ENCODE assay signal across 29 cellular contexts in genomic region chr2:237598468-237599208, GRCh38. TPM values are rescaled to one million over a fixed set of nuclear protein-coding genes. Genes with fewer than 3 reads are reported as not detected.
DNase-seq lines count a peak whose midpoint lies in the region; ATAC-seq and TF ChIP-seq lines count a peak whose summit lies in the region.
"Had no signal": no experiment of that assay in that cellular context is flagged by ENCODE, and none has a peak within 500 bp of the region (broad histone marks: within the 10 kb centered on the region; RNA-seq: fewer than 3 reads in every experiment).

No MANE protein-coding gene starts in this region.

- H3K4me1 Mint-ChIP-seq in CD8-positive, alpha-beta T cell (ENCODE audit: low read depth) = peaks cover 20% of the 10 kb centered on the region
- H3K4me1 Mint-ChIP-seq in effector memory CD8-positive, alpha-beta T cell (ENCODE audit: low read depth in 2 of 2) = peaks cover 11 to 18% of the 10 kb centered on the region in 2 donors

- in situ Hi-C loops in KBM-7 (cut with MboI; ENCODE audit: low pct_unique_long_range_greater_than_20kb, low sequenced_read_pairs) = loop anchor here (10.0 kb wide), 1 partner anchor 146 kb away; no protein-coding TSS in a partner anchor
- in situ Hi-C loops in HAP-1 (cut with MboI; ENCODE audit: low sequenced_read_pairs) = no loop called here

- H3K4me3 ChIP-seq in CD8-positive, alpha-beta T cell (ENCODE audit: low read depth, low read length) = no peak overlapping the region
- H3K4me3 ChIP-seq in osteoblast (ENCODE audit: insufficient read depth, low read length) = no peak overlapping the region
- H3K4me3 ChIP-seq in HAP-1 = no peak overlapping the region
- H3K4me3 ChIP-seq: lung, transverse colon had no signal

- no peaks in the 10 kb centered on the region for H4K20me1 ChIP-seq in osteoblast (ENCODE audit: insufficient read depth, low read length)

- H3K36me3 Mint-ChIP-seq in CD8-positive, alpha-beta T cell = no peaks in the 10 kb centered on the region
- peaks cover 7% of the 10 kb centered on the region for H3K36me3 Mint-ChIP-seq in effector memory CD8-positive, alpha-beta T cell (ENCODE audit: insufficient read depth)
- H3K36me3 Mint-ChIP-seq: activated CD8-positive, alpha-beta memory T cell treated with anti-CD3 and anti-CD28 coated beads, Interleukin-2, amount 10 ng/mL, durations not matched to agents 7 days and 5 days had no signal

- no peaks in the 10 kb centered on the region for H3K79me2 ChIP-seq in osteoblast (ENCODE audit: insufficient read depth, low read length)
- H3K79me2 ChIP-seq: parathyroid adenoma had no signal

- no peak for DNase-seq in CD8-positive, alpha-beta T cell
- DNase-seq in NCI-H82 (lab: John Stamatoyannopoulos, UW) (peak; percentile 94), osteoblast (ENCODE audit: insufficient read length, low spot score, missing footprints) (peak; percentile 80), KBM-7 (no peak), HAP-1 (ENCODE audit: low spot score in 2 of 2) (no peak)
- DNase-seq in effector memory CD8-positive, alpha-beta T cell = no peak
- DNase-seq: activated CD4-positive, alpha-beta T cell treated with anti-CD3 and anti-CD28 coated beads for 1 hour; activated CD8-positive, alpha-beta memory T cell treated with anti-CD3 and anti-CD28 coated beads, Interleukin-2, amount 10 ng/mL, durations not matched to agents 7 days and 5 days; Caco-2; dermis blood vessel endothelial cell; foreskin keratinocyte; hippocampal formation; Karpas-422; NCI-H2029 treated with DMSO at 0.1 percent for 48 hours; NCI-H345; NK-92 treated with Interleukin-12 subunit alpha and Interleukin-12 subunit beta, amount 100 ng/mL, for 24 hours; stimulated activated CD4-positive, alpha-beta T cell treated with anti-CD3 and anti-CD28 coated beads, Interleukin-1b, Interleukin-23, amount 100 ng/mL, for 48 hours; stimulated activated naive CD4-positive, alpha-beta T cell treated with Interleukin-2 at 50 U/mL for 16 hours; transverse colon had no signal

- H3K27ac Mint-ChIP-seq in CD8-positive, alpha-beta T cell = peak overlapping the region; percentile 55
- peak overlapping the region; percentile 49 to 88 for H3K27ac Mint-ChIP-seq in effector memory CD8-positive, alpha-beta T cell
- H3K27ac Mint-ChIP-seq: activated CD8-positive, alpha-beta memory T cell treated with anti-CD3 and anti-CD28 coated beads, Interleukin-2, amount 10 ng/mL, durations not matched to agents 7 days and 5 days had no signal

- no peak overlapping the region for H3K4me3 Mint-ChIP-seq in CD8-positive, alpha-beta T cell
- no peak overlapping the region for H3K4me3 Mint-ChIP-seq in effector memory CD8-positive, alpha-beta T cell
- H3K4me3 Mint-ChIP-seq: activated CD8-positive, alpha-beta memory T cell treated with anti-CD3 and anti-CD28 coated beads, Interleukin-2, amount 10 ng/mL, durations not matched to agents 7 days and 5 days had no signal

- H3K9me3 Mint-ChIP-seq in CD8-positive, alpha-beta T cell = no peaks in the 10 kb centered on the region
- no peaks in the 10 kb centered on the region for H3K9me3 Mint-ChIP-seq in effector memory CD8-positive, alpha-beta T cell

- intact Hi-C loops in CD8-positive, alpha-beta T cell (cut with DNase I, micrococcal nuclease) = no loop called here

- POLR2A ChIA-PET in CD8-positive, alpha-beta T cell (lab: Charles Lee) = no interaction called here

- H3K4me2 ChIP-seq in osteoblast (ENCODE audit: insufficient read depth, low read length) = no peak overlapping the region

- H3K9me3 ChIP-seq in CD8-positive, alpha-beta T cell (ENCODE audit: low read length) = no peaks in the 10 kb centered on the region
- no peaks in the 10 kb centered on the region for H3K9me3 ChIP-seq in osteoblast (ENCODE audit: low read depth, low read length)
- H3K9me3 ChIP-seq in HAP-1 = no peaks in the 10 kb centered on the region
- H3K9me3 ChIP-seq: Caco-2, transverse colon had no signal

- no peaks in the 10 kb centered on the region for H3K27me3 Mint-ChIP-seq in CD8-positive, alpha-beta T cell (ENCODE audit: low read depth)
- H3K27me3 Mint-ChIP-seq in effector memory CD8-positive, alpha-beta T cell = no peaks in the 10 kb centered on the region
- H3K27me3 Mint-ChIP-seq: activated CD8-positive, alpha-beta memory T cell treated with anti-CD3 and anti-CD28 coated beads, Interleukin-2, amount 10 ng/mL, durations not matched to agents 7 days and 5 days had no signal

- peaks cover 13% of the 10 kb centered on the region for H3K4me1 ChIP-seq in CD8-positive, alpha-beta T cell (ENCODE audit: insufficient read depth, low read length)
- H3K4me1 ChIP-seq in osteoblast (ENCODE audit: insufficient read depth, low read length) (peaks cover 11% of the 10 kb centered on the region), HAP-1 (no peaks in the 10 kb centered on the region)
- H3K4me1 ChIP-seq: foreskin keratinocyte had no signal

- H3K36me3 ChIP-seq in CD8-positive, alpha-beta T cell (ENCODE audit: insufficient read depth, low read length) = no peaks in the 10 kb centered on the region
- no peaks in the 10 kb centered on the region for H3K36me3 ChIP-seq in osteoblast (ENCODE audit: insufficient read depth, low read length)
- no peaks in the 10 kb centered on the region for H3K36me3 ChIP-seq in HAP-1 (replicated peaks)
- H3K36me3 ChIP-seq: transverse colon had no signal

- no peak overlapping the region for H3K27ac ChIP-seq in CD8-positive, alpha-beta T cell (ENCODE audit: low read depth, low read length)
- no peak overlapping the region for H3K27ac ChIP-seq in osteoblast (ENCODE audit: low read depth, low read length)
- H3K27ac ChIP-seq: epithelial cell of prostate, foreskin keratinocyte, parathyroid adenoma had no signal

- ATAC-seq in CD8-positive, alpha-beta T cell = no peak
- no peak for ATAC-seq in effector memory CD8-positive, alpha-beta T cell (replicated peaks)
- no peak for ATAC-seq in HG02938 (IDR thresholded peaks at IDR 0.05; ENCODE audit: unreplicated experiment)
- ATAC-seq: activated CD8-positive, alpha-beta memory T cell treated with anti-CD3 and anti-CD28 coated beads, Interleukin-2, amount 10 ng/mL, durations not matched to agents 7 days and 5 days; foreskin keratinocyte; SK-N-SH treated with all-trans-retinoic acid at 6 μM for 48 hours had no signal

- CTCF ChIA-PET in CD8-positive, alpha-beta T cell (lab: Charles Lee) = no interaction called here

- H2AFZ ChIP-seq in osteoblast (ENCODE audit: low read length) = no peak overlapping the region
- H2AFZ ChIP-seq: parathyroid adenoma had no signal

- H3K27me3 ChIP-seq in CD8-positive, alpha-beta T cell (ENCODE audit: insufficient read depth, low read length) = no peaks in the 10 kb centered on the region
- H3K27me3 ChIP-seq in osteoblast (ENCODE audit: insufficient read depth, low read length) (no peaks in the 10 kb centered on the region), HAP-1 (ENCODE audit: low read depth) (no peaks in the 10 kb centered on the region)
- H3K27me3 ChIP-seq: foreskin keratinocyte, transverse colon had no signal

- TF ChIP-seq CTCF in CD8-positive, alpha-beta T cell (IDR thresholded peaks at IDR 0.05) = no peak
- no peak for TF ChIP-seq CTCF in osteoblast (IDR thresholded peaks at IDR 0.05; ENCODE audit: extremely low read depth, low read depth, low read length)

RNA-seq across cellular contexts. Expression of gene RAB17, which starts 8.1 kb away (rescaled TPM):
- not detected for total RNA-seq in CD8-positive, alpha-beta T cell
- total RNA-seq in osteoblast = 0.36 TPM in 1 of 2 replicates, not detected in the other
- total RNA-seq: activated CD8-positive, alpha-beta memory T cell treated with anti-CD3 and anti-CD28 coated beads, Interleukin-2, amount 10 ng/mL, durations not matched to agents 7 days and 5 days; HT1080 had no signal

RNA-seq across cellular contexts. Expression of gene LRRFIP1, which starts 28.7 kb away (rescaled TPM):
- total RNA-seq in CD8-positive, alpha-beta T cell = 100 to 1,000 TPM; 127 to 128 TPM
- 48.3 and 51.8 TPM in 2 replicates for total RNA-seq in osteoblast

RNA-seq across cellular contexts. Expression of gene PRLH, which starts 32.3 kb away (rescaled TPM):
- not detected for total RNA-seq in CD8-positive, alpha-beta T cell
- not detected in 2 replicates for total RNA-seq in osteoblast
- total RNA-seq: activated CD8-positive, alpha-beta memory T cell treated with anti-CD3 and anti-CD28 coated beads, Interleukin-2, amount 10 ng/mL, durations not matched to agents 7 days and 5 days; bronchial epithelial cell; Caco-2; Daoy; dermis blood vessel endothelial cell; foreskin keratinocyte; HT1080; lung; RPMI7951; skeletal muscle tissue; transverse colon had no signal

Comparison
In these comparisons a context has a peak if more than half of its experiments do, and no peak if none do; other contexts are left out.
1. DNase-seq: peak in NCI-H82 (single experiment) and osteoblast (single experiment); none in CD8-positive, alpha-beta T cell (0 of 7), effector memory CD8-positive, alpha-beta T cell (0 of 3), KBM-7 (single experiment) and HAP-1 (0 of 2).